ENCODE assay signal across 13 cellular contexts in genomic region chr3:157369712-157370447, GRCh38.
DNase-seq lines count a peak whose midpoint lies in the region; ATAC-seq lines count a peak whose summit lies in the region.
"Had no signal": no experiment of that assay in that cellular context is flagged by ENCODE, and none has a peak within 500 bp of the region (broad histone marks: within the 10 kb centered on the region; RNA-seq: fewer than 3 reads in every experiment).

No MANE protein-coding gene starts in this region.

- H3K36me3 ChIP-seq in MG63 (no peaks in the 10 kb centered on the region), adipocyte (ENCODE audit: control insufficient read depth, insufficient read depth, low read length, severe bottlenecking) (no peaks in the 10 kb centered on the region)

- DNase-seq in MG63 (peak; percentile 90), adipocyte (ENCODE audit: low read depth) (peak; percentile 44), left ventricle myocardium superior (no peak), stromal cell of bone marrow (ENCODE audit: low read depth) (peak; percentile 38), nucleus accumbens (lab: John Stamatoyannopoulos, UW) (no peak), RPMI8226 (no peak), NCI-H748 (lab: John Stamatoyannopoulos, UW; ENCODE audit: unreplicated experiment) (no peak)
- DNase-seq: Caco-2; foreskin melanocyte; HFFc6; NK-92 treated with Interleukin-12 subunit alpha and Interleukin-12 subunit beta, amount 100 ng/mL, for 24 hours had no signal

- ATAC-seq in left ventricle myocardium superior, result peak; percentile 71
- ATAC-seq: SK-N-SH treated with all-trans-retinoic acid at 6 μM for 48 hours had no signal

- H3K9ac ChIP-seq in adipocyte (ENCODE audit: low read length), result no peak overlapping the region

- H3K27me3 ChIP-seq in MG63 (no peaks in the 10 kb centered on the region), adipocyte (replicated peaks; ENCODE audit: control insufficient read depth, insufficient read depth, low read length) (no peaks in the 10 kb centered on the region)

- peaks cover 28% of the 10 kb centered on the region for H3K4me1 ChIP-seq in adipocyte (ENCODE audit: control insufficient read depth, insufficient read depth, low read length)

- H3K9me3 ChIP-seq in MG63, result no peaks in the 10 kb centered on the region
- no peaks in the 10 kb centered on the region for H3K9me3 ChIP-seq in adipocyte (ENCODE audit: control insufficient read depth, low read length)
- H3K9me3 ChIP-seq: Caco-2 had no signal

- intact Hi-C loops in left ventricle myocardium superior (cut with micrococcal nuclease), result no loop called here

- H3K4me3 ChIP-seq in MG63 (no peak overlapping the region), adipocyte (ENCODE audit: low read length) (no peak overlapping the region)
- H3K4me3 ChIP-seq: skin epidermis had no signal

Comparison
In these comparisons a context has a peak if more than half of its experiments do, and no peak if none do; other contexts are left out.
1. DNase-seq: peak in MG63 (single experiment), adipocyte (single experiment) and stromal cell of bone marrow (single experiment); none in left ventricle myocardium superior (single experiment), nucleus accumbens (0 of 56), RPMI8226 (single experiment) and NCI-H748 (single experiment).